In genomic region chr22:48858121-48858520, GRCh38 we compare ENCODE assay signal across 17 cellular contexts.
DNase-seq lines count a peak whose midpoint lies in the region; ATAC-seq and TF ChIP-seq lines count a peak whose summit lies in the region.
"Had no signal": no experiment of that assay in that cellular context is flagged by ENCODE, and none has a peak within 500 bp of the region (broad histone marks: within the 10 kb centered on the region; RNA-seq: fewer than 3 reads in every experiment).

No MANE protein-coding gene starts in this region.

- no peaks in the 10 kb centered on the region for H3K4me1 Mint-ChIP-seq in neural crest cell
- no peaks in the 10 kb centered on the region for H3K4me1 Mint-ChIP-seq in type B pancreatic cell (ENCODE audit: unreplicated experiment)
- H3K4me1 Mint-ChIP-seq: CD8-positive, alpha-beta memory T cell had no signal

- H3K36me3 ChIP-seq in tibial nerve: no peaks in the 10 kb centered on the region
- H3K36me3 ChIP-seq: BLaER1 had no signal

- H3K4me3 Mint-ChIP-seq in neural crest cell (no peak overlapping the region), type B pancreatic cell (no peak overlapping the region)
- H3K4me3 Mint-ChIP-seq: CD8-positive, alpha-beta memory T cell; HFFc6 had no signal

- TF ChIP-seq POLR2A in tibial nerve (IDR thresholded peaks at IDR 0.05): no peak

- H3K27ac Mint-ChIP-seq in neural crest cell (ENCODE audit: unreplicated experiment) (peak overlapping the region; percentile 27), type B pancreatic cell (no peak overlapping the region)
- H3K27ac Mint-ChIP-seq: HFFc6 had no signal

- peak; percentile 41 for DNase-seq in activated effector memory CD4-positive, alpha-beta T cell treated with anti-CD3 and anti-CD28 coated beads, Interleukin-2, amount 50 U/mL, for 16 hours
- no peak for DNase-seq in activated effector memory CD4-positive, alpha-beta T cell treated with Interleukin-2 at 50 U/mL for 16 hours
- DNase-seq in coronary artery (ENCODE audit: low spot score) (peak; percentile 38), neural crest cell (ENCODE audit: low read depth, low spot score) (no peak), type B pancreatic cell (ENCODE audit: extremely low spot score, unreplicated experiment) (peak; percentile 40), tibial nerve (ENCODE audit: low spot score in 2 of 2) (no peak)
- no peak for DNase-seq in central memory CD4-positive, alpha-beta T cell
- DNase-seq: 8988T, AML-193, DND-41, GDM1, HCEC 1CT, HFFc6 had no signal

- TF ChIP-seq CTCF in coronary artery (IDR thresholded peaks at IDR 0.05): no peak
- no peak for TF ChIP-seq CTCF in neural crest cell (conservative IDR thresholded peaks at IDR 0.05)
- no peak for TF ChIP-seq CTCF in type B pancreatic cell (conservative IDR thresholded peaks at IDR 0.05)
- TF ChIP-seq CTCF in tibial nerve (IDR thresholded peaks at IDR 0.05): no peak

- no peak overlapping the region for H3K4me3 ChIP-seq in coronary artery
- H3K4me3 ChIP-seq in tibial nerve: no peak overlapping the region
- H3K4me3 ChIP-seq: BLaER1 had no signal

- H3K9me3 ChIP-seq in tibial nerve: no peaks in the 10 kb centered on the region
- H3K9me3 ChIP-seq: BLaER1, Caco-2 had no signal

- no peak for ATAC-seq in HG03025 (IDR thresholded peaks at IDR 0.05; ENCODE audit: low FRiP score, unreplicated experiment)

- H3K4me1 ChIP-seq in tibial nerve: no peaks in the 10 kb centered on the region
- H3K4me1 ChIP-seq: BLaER1, Caco-2 had no signal

- no peaks in the 10 kb centered on the region for H3K27me3 ChIP-seq in tibial nerve

- TF ChIP-seq EP300 in tibial nerve (IDR thresholded peaks at IDR 0.05): no peak

- H3K27ac ChIP-seq in coronary artery (no peak overlapping the region), tibial nerve (no peak overlapping the region)
- H3K27ac ChIP-seq: BLaER1 had no signal

- 87 to 91% methylated on average over 9 of the region's 9 CpGs for WGBS in tibial nerve, 2 donors

- H3K9me3 Mint-ChIP-seq in neural crest cell (peaks cover 6% of the 10 kb centered on the region), type B pancreatic cell (no peaks in the 10 kb centered on the region)

- H3K27me3 Mint-ChIP-seq in neural crest cell (ENCODE audit: low read depth) (peaks cover 25% of the 10 kb centered on the region), type B pancreatic cell (peaks cover 32% of the 10 kb centered on the region)

- H3K36me3 Mint-ChIP-seq in neural crest cell (ENCODE audit: low read depth): no peaks in the 10 kb centered on the region
- H3K36me3 Mint-ChIP-seq in type B pancreatic cell: no peaks in the 10 kb centered on the region
- H3K36me3 Mint-ChIP-seq: CD8-positive, alpha-beta memory T cell had no signal

Comparison
In these comparisons a context has a peak if more than half of its experiments do, and no peak if none do; other contexts are left out.
1. DNase-seq: peak in activated effector memory CD4-positive, alpha-beta T cell treated with anti-CD3 and anti-CD28 coated beads, Interleukin-2, amount 50 U/mL, for 16 hours (single experiment), coronary artery (single experiment) and type B pancreatic cell (single experiment); none in activated effector memory CD4-positive, alpha-beta T cell treated with Interleukin-2 at 50 U/mL for 16 hours (single experiment), neural crest cell (single experiment), central memory CD4-positive, alpha-beta T cell (single experiment) and tibial nerve (0 of 2).